ENCODE assay signal across 17 cellular contexts in genomic region chr4:151052785-151053184, GRCh38.
"Had no signal": no experiment of that assay in that cellular context is flagged by ENCODE, and none has a peak within 500 bp of the region (broad histone marks: within the 10 kb centered on the region; RNA-seq: fewer than 3 reads in every experiment).

No MANE protein-coding gene starts in this region.

- H3K27ac Mint-ChIP-seq: activated naive CD8-positive, alpha-beta T cell; activated T-cell treated with anti-CD3 and anti-CD28 coated beads, Interleukin-2, amount 50 U/mL, for 24 hours; endodermal cell; naive thymus-derived CD4-positive, alpha-beta T cell; stimulated activated effector memory CD8-positive, alpha-beta T cell treated with anti-CD3 and anti-CD28 coated beads, Interleukin-12 subunit alpha, Interleukin-12 subunit beta, amount 100 ng/mL, for 72 hours had no signal

- DNase-seq: activated CD4-positive, CD25-positive, alpha-beta regulatory T cell; activated gamma-delta T cell; activated T-cell treated with anti-CD3 and anti-CD28 coated beads, Interleukin-2, amount 50 U/mL, for 24 hours; amygdala; brain microvascular endothelial cell; cerebellar nuclear complex; endodermal cell; glutamatergic neuron; naive thymus-derived CD4-positive, alpha-beta T cell; tibial artery; uterus had no signal

- H3K36me3 Mint-ChIP-seq: activated naive CD8-positive, alpha-beta T cell; stimulated activated effector memory CD8-positive, alpha-beta T cell treated with anti-CD3 and anti-CD28 coated beads, Interleukin-12 subunit alpha, Interleukin-12 subunit beta, amount 100 ng/mL, for 72 hours had no signal

- H3K4me3 ChIP-seq: esophagus muscularis mucosa, lung, right atrium auricular region, smooth muscle cell, tibial artery, uterus had no signal

- H3K9me3 Mint-ChIP-seq: activated T-cell treated with anti-CD3 and anti-CD28 coated beads, Interleukin-2, amount 50 U/mL, for 24 hours; endodermal cell; naive thymus-derived CD4-positive, alpha-beta T cell; stimulated activated effector memory CD8-positive, alpha-beta T cell treated with anti-CD3 and anti-CD28 coated beads, Interleukin-12 subunit alpha, Interleukin-12 subunit beta, amount 100 ng/mL, for 72 hours had no signal

- H3K4me1 Mint-ChIP-seq: naive thymus-derived CD4-positive, alpha-beta T cell; stimulated activated effector memory CD8-positive, alpha-beta T cell treated with anti-CD3 and anti-CD28 coated beads, Interleukin-12 subunit alpha, Interleukin-12 subunit beta, amount 100 ng/mL, for 72 hours had no signal

- H3K27me3 Mint-ChIP-seq: activated naive CD8-positive, alpha-beta T cell; activated T-cell treated with anti-CD3 and anti-CD28 coated beads, Interleukin-2, amount 50 U/mL, for 24 hours had no signal

- H3K4me3 Mint-ChIP-seq: activated naive CD8-positive, alpha-beta T cell; activated T-cell treated with anti-CD3 and anti-CD28 coated beads, Interleukin-2, amount 50 U/mL, for 24 hours; endodermal cell; naive thymus-derived CD4-positive, alpha-beta T cell; stimulated activated effector memory CD8-positive, alpha-beta T cell treated with anti-CD3 and anti-CD28 coated beads, Interleukin-12 subunit alpha, Interleukin-12 subunit beta, amount 100 ng/mL, for 72 hours had no signal

- ATAC-seq: naive thymus-derived CD4-positive, alpha-beta T cell; stimulated activated effector memory CD8-positive, alpha-beta T cell treated with anti-CD3 and anti-CD28 coated beads, Interleukin-12 subunit alpha, Interleukin-12 subunit beta, amount 100 ng/mL, for 72 hours had no signal
